In the genomic region with DNA sequence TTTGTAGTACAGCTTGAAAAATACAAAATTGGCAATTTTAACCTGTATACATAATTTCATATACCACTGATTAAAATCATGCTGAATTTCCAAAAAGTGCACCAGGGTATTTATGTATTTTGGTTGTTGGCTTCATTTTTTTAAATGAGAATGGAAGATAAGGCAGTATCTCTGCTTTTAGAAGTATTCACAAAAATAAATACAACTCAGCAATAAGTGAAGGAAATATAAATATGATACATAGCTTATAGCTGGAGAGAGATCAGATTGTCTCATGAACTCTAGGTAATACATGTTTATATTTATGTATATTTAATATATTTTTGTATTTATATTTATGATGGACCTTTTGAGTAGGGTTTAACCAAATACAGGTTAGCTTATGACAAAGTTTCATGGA, we compare ENCODE assay signal across 24 cellular contexts.
DNase-seq lines count a peak whose midpoint lies in the region; ATAC-seq lines count a peak whose summit lies in the region.
"Had no signal": no experiment of that assay in that cellular context is flagged by ENCODE, and none has a peak within 500 bp of the region (broad histone marks: within the 10 kb centered on the region; RNA-seq: fewer than 3 reads in every experiment).

No MANE protein-coding gene starts in this region.

- H3K27ac ChIP-seq in epithelial cell of prostate, result peak overlapping the region; percentile 73
- H3K27ac ChIP-seq: BLaER1 treated with 17β-estradiol and CSF1 and Interleukin-3, amounts not matched to agents 10 nM and 100 nM; HL-60 had no signal

- H3K9me3 ChIP-seq in T-helper 17 cell (ENCODE audit: control insufficient read depth, low read length, poor library complexity, severe bottlenecking), result no peaks in the 10 kb centered on the region
- H3K9me3 ChIP-seq: BLaER1 treated with 17β-estradiol and CSF1 and Interleukin-3, amounts not matched to agents 10 nM and 100 nM; MG63 had no signal

- H3K4me3 Mint-ChIP-seq in activated naive CD4-positive, alpha-beta T cell treated with anti-CD3 and anti-CD28 coated beads, Interleukin-2, amount 50 U/mL, for 24 hours, result no peak overlapping the region
- no peak overlapping the region for H3K4me3 Mint-ChIP-seq in T-helper 17 cell
- H3K4me3 Mint-ChIP-seq in stimulated activated memory B cell treated with anti-CD40 and anti-IgM and Interleukin-4, amounts not matched to agents 10 μg/mL and 1 μg/mL and 100 μg/mL, for 72 hours, result no peak overlapping the region
- H3K4me3 Mint-ChIP-seq: H9 had no signal

- H3K27ac Mint-ChIP-seq in activated naive CD4-positive, alpha-beta T cell treated with anti-CD3 and anti-CD28 coated beads, Interleukin-2, amount 50 U/mL, for 24 hours, result peak overlapping the region; percentile 76
- peak overlapping the region in 1 of 2 donors; percentile 70 for H3K27ac Mint-ChIP-seq in activated naive CD4-positive, alpha-beta T cell treated with anti-CD3 and anti-CD28 coated beads, Interleukin-2, amount 50 U/mL, for 72 hours
- H3K27ac Mint-ChIP-seq in T-helper 17 cell, result peak overlapping the region; percentile 84
- peak overlapping the region; percentile 46 for H3K27ac Mint-ChIP-seq in stimulated activated memory B cell treated with anti-CD40 and anti-IgM and Interleukin-4, amounts not matched to agents 10 μg/mL and 1 μg/mL and 100 μg/mL, for 72 hours

- H3K36me3 Mint-ChIP-seq in activated naive CD4-positive, alpha-beta T cell treated with anti-CD3 and anti-CD28 coated beads, Interleukin-2, amount 50 U/mL, for 24 hours, result peaks cover 12% of the 10 kb centered on the region
- peaks cover 0 to 35% of the 10 kb centered on the region in 2 donors for H3K36me3 Mint-ChIP-seq in activated naive CD4-positive, alpha-beta T cell treated with anti-CD3 and anti-CD28 coated beads, Interleukin-2, amount 50 U/mL, for 72 hours
- peaks cover 3% of the 10 kb centered on the region for H3K36me3 Mint-ChIP-seq in T-helper 17 cell (ENCODE audit: low read depth)
- peaks cover 21% of the 10 kb centered on the region for H3K36me3 Mint-ChIP-seq in stimulated activated memory B cell treated with anti-CD40 and anti-IgM and Interleukin-4, amounts not matched to agents 10 μg/mL and 1 μg/mL and 100 μg/mL, for 72 hours

- no peaks in the 10 kb centered on the region for H3K27me3 Mint-ChIP-seq in activated naive CD4-positive, alpha-beta T cell treated with anti-CD3 and anti-CD28 coated beads, Interleukin-2, amount 50 U/mL, for 24 hours
- no peaks in the 10 kb centered on the region for H3K27me3 Mint-ChIP-seq in T-helper 17 cell
- H3K27me3 Mint-ChIP-seq in stimulated activated memory B cell treated with anti-CD40 and anti-IgM and Interleukin-4, amounts not matched to agents 10 μg/mL and 1 μg/mL and 100 μg/mL, for 72 hours, result no peaks in the 10 kb centered on the region

- ATAC-seq in activated naive CD4-positive, alpha-beta T cell treated with anti-CD3 and anti-CD28 coated beads, Interleukin-2, amount 50 U/mL, for 72 hours, result no peak
- no peak for ATAC-seq in T-helper 17 cell
- ATAC-seq in stimulated activated memory B cell treated with anti-CD40 and anti-IgM and Interleukin-4, amounts not matched to agents 10 μg/mL and 1 μg/mL and 100 μg/mL, for 72 hours, result no peak
- ATAC-seq in HG03432 (IDR thresholded peaks at IDR 0.05; ENCODE audit: unreplicated experiment), result no peak
- ATAC-seq: PC-3 had no signal

- DNase-seq in activated naive CD4-positive, alpha-beta T cell treated with anti-CD3 and anti-CD28 coated beads, Interleukin-2, amount 50 U/mL, for 72 hours (ENCODE audit: low spot score in 2 of 2), result no peak
- no peak for DNase-seq in T-helper 17 cell
- DNase-seq in epithelial cell of prostate (ENCODE audit: low read depth, low spot score), result no peak
- no peak for DNase-seq in NCI-H226
- DNase-seq: COR-L47, DMS 273 treated with DMSO at 0.1 percent for 48 hours, DND-41, H9, IMR-90, Karpas-422, MG63, NCI-H1048, NCI-H1436, NCI-H1930, NCI-H345, NCI-H524 treated with DMSO at 0.1 percent for 48 hours, PC-3, RPMI8226, SHP77 treated with DMSO at 0.1 percent for 48 hours had no signal

- peaks cover 22% of the 10 kb centered on the region for H3K4me1 Mint-ChIP-seq in activated naive CD4-positive, alpha-beta T cell treated with anti-CD3 and anti-CD28 coated beads, Interleukin-2, amount 50 U/mL, for 24 hours
- H3K4me1 Mint-ChIP-seq in T-helper 17 cell, result peaks cover 20% of the 10 kb centered on the region
- peaks cover 18% of the 10 kb centered on the region for H3K4me1 Mint-ChIP-seq in stimulated activated memory B cell treated with anti-CD40 and anti-IgM and Interleukin-4, amounts not matched to agents 10 μg/mL and 1 μg/mL and 100 μg/mL, for 72 hours
- H3K4me1 Mint-ChIP-seq: H9 had no signal

- no peaks in the 10 kb centered on the region for H3K9me3 Mint-ChIP-seq in activated naive CD4-positive, alpha-beta T cell treated with anti-CD3 and anti-CD28 coated beads, Interleukin-2, amount 50 U/mL, for 24 hours
- no peaks in the 10 kb centered on the region for H3K9me3 Mint-ChIP-seq in activated naive CD4-positive, alpha-beta T cell treated with anti-CD3 and anti-CD28 coated beads, Interleukin-2, amount 50 U/mL, for 72 hours
- H3K9me3 Mint-ChIP-seq in stimulated activated memory B cell treated with anti-CD40 and anti-IgM and Interleukin-4, amounts not matched to agents 10 μg/mL and 1 μg/mL and 100 μg/mL, for 72 hours, result no peaks in the 10 kb centered on the region
- H3K9me3 Mint-ChIP-seq: H9 had no signal
